Comparison of ENCODE assay signal across 8 cellular contexts in genomic region chr15:44728576-44729393, GRCh38. TPM values are rescaled to one million over a fixed set of nuclear protein-coding genes. Genes with fewer than 3 reads are reported as not detected.
DNase-seq lines count a peak whose midpoint lies in the region; ATAC-seq and TF ChIP-seq lines count a peak whose summit lies in the region.

No MANE protein-coding gene starts in this region.

- H3K27me3 ChIP-seq in WERI-Rb-1 (ENCODE audit: insufficient read depth, low read depth, severe bottlenecking), result no peaks in the 10 kb centered on the region
- no peaks in the 10 kb centered on the region for H3K27me3 ChIP-seq in mammary epithelial cell (ENCODE audit: insufficient read depth, low read length)
- H3K27me3 ChIP-seq in skeletal muscle satellite cell (ENCODE audit: control insufficient read depth, insufficient read depth, low read length), result no peaks in the 10 kb centered on the region

- H4K20me1 ChIP-seq in mammary epithelial cell (ENCODE audit: insufficient read depth, low read length), result no peaks in the 10 kb centered on the region

- TF ChIP-seq CTCF in AG04449 (IDR thresholded peaks at IDR 0.05; ENCODE audit: insufficient read depth, low read length, missing control alignments), result no peak
- no peak for TF ChIP-seq CTCF in WERI-Rb-1 (IDR thresholded peaks at IDR 0.05; ENCODE audit: low read depth, low read length)
- no peak for TF ChIP-seq CTCF in mammary epithelial cell (conservative IDR thresholded peaks at IDR 0.05 in 1 of 2, IDR thresholded peaks at IDR 0.05 in 1 of 2; ENCODE audit: extremely low read depth in 1 of 2, insufficient read depth in 1 of 2, low read depth in 1 of 2, low read length in 2 of 2)

- no TSS peak for BruUV-seq in mammary epithelial cell (replicated peaks; lab: Mats Ljungman, UMichigan)

- POLR2A ChIA-PET in AG04449 (lab: Yijun Ruan, JAX), result interaction anchor here (1.0 to 4.1 kb wide), 3 partner anchors 10 to 65 kb away, joined by 5 to 73 read pairs (median 11); partner anchors contain the start of genes B2M, PATL2 and SPG11

- no peaks in the 10 kb centered on the region for H3K36me3 ChIP-seq in WERI-Rb-1
- H3K36me3 ChIP-seq in mammary epithelial cell (ENCODE audit: insufficient read depth, low read length), result peaks cover 2% of the 10 kb centered on the region
- H3K36me3 ChIP-seq in skeletal muscle satellite cell (ENCODE audit: insufficient read depth, low read length), result no peaks in the 10 kb centered on the region

- dilution Hi-C loops in mammary epithelial cell (cut with HindIII; ENCODE audit: low sequenced_read_pairs), result loop anchor here (5.0 kb wide), 2 partner anchors 59 to 81 kb away; no protein-coding TSS in a partner anchor

- no peaks in the 10 kb centered on the region for H3K9me3 ChIP-seq in WERI-Rb-1 (ENCODE audit: severe bottlenecking)
- no peaks in the 10 kb centered on the region for H3K9me3 ChIP-seq in mammary epithelial cell (replicated peaks; ENCODE audit: insufficient read depth, low read length)
- no peaks in the 10 kb centered on the region for H3K9me3 ChIP-seq in iPS-18c (ENCODE audit: control insufficient read depth, insufficient read depth, low read length)
- no peaks in the 10 kb centered on the region for H3K9me3 ChIP-seq in skeletal muscle satellite cell (replicated peaks; ENCODE audit: low read length)

- H3K4me2 ChIP-seq in mammary epithelial cell (ENCODE audit: insufficient read depth, low read depth, low read length), result peak overlapping the region; percentile 86
- peak overlapping the region; percentile 93 for H3K4me2 ChIP-seq in skeletal muscle satellite cell (ENCODE audit: low read length)

- H3K4me3 ChIP-seq in AG04449 (ENCODE audit: low read depth, low read length), result peak overlapping the region; percentile 83
- peak overlapping the region; percentile 75 for H3K4me3 ChIP-seq in WERI-Rb-1 (ENCODE audit: low read depth, low read length)
- H3K4me3 ChIP-seq in mammary epithelial cell (replicated peaks in 1 of 3; ENCODE audit: insufficient read depth in 1 of 3, low read depth in 2 of 3, low read length in 3 of 3), result peak overlapping the region; percentile 70 to 83 (median 76)
- H3K4me3 ChIP-seq in iPS-18c (ENCODE audit: insufficient read depth, low read depth, low read length), result peak overlapping the region; percentile 91
- H3K4me3 ChIP-seq in skeletal muscle satellite cell (ENCODE audit: low read length), result peak overlapping the region; percentile 83

- H3K27ac ChIP-seq in WERI-Rb-1, result peak overlapping the region; percentile 70
- H3K27ac ChIP-seq in mammary epithelial cell (ENCODE audit: insufficient read depth, low read depth, low read length), result peak overlapping the region; percentile 91

- intact Hi-C loops in mammary epithelial cell (cut with micrococcal nuclease), result loop anchor here (1.0 kb wide), 1 partner anchor 17 kb away; the partner anchor contains the start of genes B2M and PATL2

- peaks cover 20% of the 10 kb centered on the region for H3K4me1 ChIP-seq in mammary epithelial cell (ENCODE audit: insufficient read depth, low read length)
- H3K4me1 ChIP-seq in skeletal muscle satellite cell (ENCODE audit: control insufficient read depth, insufficient read depth, low read length), result peaks cover 24% of the 10 kb centered on the region

- CTCF ChIA-PET in AG04449 (lab: Yijun Ruan, JAX) (interaction anchor here (0.7 to 5.8 kb wide), 7 partner anchors 8 to 152 kb away, joined by 3 to 52 read pairs (median 6); partner anchors contain the start of genes B2M, PATL2 and TRIM69), mammary epithelial cell (lab: Charles Lee; ENCODE audit: low non-redundant PET) (interaction anchor here (0.6 to 1.4 kb wide), 3 partner anchors 15 to 66 kb away, joined by 4 to 6 read pairs (median 5); partner anchors contain the start of gene SPG11)

- H3K9ac ChIP-seq in mammary epithelial cell (ENCODE audit: insufficient read depth, low read length) (peak overlapping the region; percentile 92), skeletal muscle satellite cell (ENCODE audit: low read depth, low read length) (peak overlapping the region; percentile 88)

- no peaks in the 10 kb centered on the region for H3K79me2 ChIP-seq in mammary epithelial cell (ENCODE audit: insufficient read depth, low read length)

- in situ Hi-C loops in mammary epithelial cell (cut with MboI; ENCODE audit: low sequenced_read_pairs in 2 of 2), result loop anchor here (5.0 to 25.0 kb wide), 3 partner anchors 64 to 141 kb away; partner anchors contain the start of gene SPG11 (in 2 of the 2)

- H2AFZ ChIP-seq in mammary epithelial cell (ENCODE audit: low read depth, low read length), result peak overlapping the region; percentile 98

- ATAC-seq in GM18873 (IDR thresholded peaks at IDR 0.05; ENCODE audit: low FRiP score, unreplicated experiment) (peak; percentile 79), HG03139 (IDR thresholded peaks at IDR 0.05; ENCODE audit: unreplicated experiment) (peak; percentile 68)

- DNase-seq in AG04449 (ENCODE audit: low read depth, low spot score) (peak; percentile 91), NCI-H2196 treated with DMSO at 0.1 percent for 48 hours (lab: John Stamatoyannopoulos, UW; ENCODE audit: unreplicated experiment) (peak; percentile 89), WERI-Rb-1 (peak; percentile 94), mammary epithelial cell (peak; percentile 99)

- WGBS in mammary epithelial cell (ENCODE audit: low coverage, missing lambda C conversion rate), result 2% methylated on average over 26 of the region's 36 CpGs

RNA-seq across cellular contexts. Expression of gene TRIM69, which starts 7.5 kb away (rescaled TPM):
- total RNA-seq in mammary epithelial cell, result 1 to 10 TPM; 7.7 to 9.0 TPM
- 4.5 TPM for polyA plus RNA-seq in mammary epithelial cell
- polyA minus RNA-seq in mammary epithelial cell, result 32.9 TPM
- 7.6 and 8.6 TPM in 2 replicates for total RNA-seq in skeletal muscle satellite cell (2012; rRNA removed)

RNA-seq across cellular contexts. Expression of gene B2M, which starts 17.5 kb away (rescaled TPM):
- total RNA-seq in mammary epithelial cell, result 100 to 1,000 TPM; 416 to 518 TPM
- 2,230 TPM for polyA plus RNA-seq in mammary epithelial cell
- 465 TPM for polyA minus RNA-seq in mammary epithelial cell
- 1,199 and 2,179 TPM in 2 replicates for total RNA-seq in skeletal muscle satellite cell (2012; rRNA removed)

RNA-seq across cellular contexts. Expression of gene PATL2, which starts 17.7 kb away (rescaled TPM):
- not detected for total RNA-seq in mammary epithelial cell
- 0.12 TPM for polyA plus RNA-seq in mammary epithelial cell
- not detected for polyA minus RNA-seq in mammary epithelial cell
- 0.22 and 1.3 TPM in 2 replicates for total RNA-seq in skeletal muscle satellite cell (2012; rRNA removed)

Comparison
In these comparisons a context has a peak if more than half of its experiments do, and no peak if none do; other contexts are left out.
1. Peak in every context shown above with its lines: DNase-seq, ATAC-seq, H3K4me3 ChIP-seq and H3K27ac ChIP-seq.